In genomic region chr21:32727728-32728454, GRCh38 we compare ENCODE assay signal across 1 cellular context.
A peak's percentile ranks its signal among the peaks of the same experiment; 100 is the strongest.
TF ChIP-seq lines count a peak whose summit lies in the region.

SYNJ1 (minus strand) TSS chr21:32728013; CDS start chr21:32726895, 1,118 bp downstream.

TF ChIP-seq in HepG2, 621 proteins besides CTCF, POLR2A, EP300 and RAD21 (continued from another document and continues in another):
- peak; percentile 76; the same call in 1 of the 2 replicates for TF ChIP-seq DZIP1 (CRISPR knock-in tag; IDR thresholded peaks at IDR 0.05)
- TF ChIP-seq RXRB (CRISPR knock-in tag; IDR thresholded peaks at IDR 0.05; ENCODE audit: borderline replicate concordance), result no peak; the same call in 1 of the 2 replicates
- no peak for TF ChIP-seq PRDM10 (CRISPR knock-in tag; IDR thresholded peaks at IDR 0.05; ENCODE audit: low read depth)
- TF ChIP-seq ZNF792 (CRISPR knock-in tag; IDR thresholded peaks at IDR 0.05), result peak; percentile 69
- TF ChIP-seq ARID4A (CRISPR knock-in tag; IDR thresholded peaks at IDR 0.05; ENCODE audit: borderline replicate concordance), result peak; percentile 96
- no peak for TF ChIP-seq SOX6 (IDR thresholded peaks at IDR 0.05)
- peak; percentile 54 for TF ChIP-seq SOX6 (CRISPR knock-in tag; IDR thresholded peaks at IDR 0.05)
- TF ChIP-seq KLF16 (CRISPR knock-in tag; IDR thresholded peaks at IDR 0.05), result no peak; a peak in 2 of 4 replicates
- peak; percentile 62; the same call in 1 of the 2 replicates for TF ChIP-seq TFE3 (CRISPR knock-in tag; IDR thresholded peaks at IDR 0.05)
- TF ChIP-seq FOXC1 (CRISPR knock-in tag; IDR thresholded peaks at IDR 0.05; ENCODE audit: borderline replicate concordance), result peak; percentile 79; the same call in 1 of the 2 replicates
- no peak for TF ChIP-seq ZBTB39 (CRISPR knock-in tag; IDR thresholded peaks at IDR 0.05)
- no peak; the same call in 1 of the 2 replicates for TF ChIP-seq HIC2 (CRISPR knock-in tag; IDR thresholded peaks at IDR 0.05; ENCODE audit: low read depth)
- peak; percentile 91 for TF ChIP-seq ZFX (CRISPR knock-in tag; IDR thresholded peaks at IDR 0.05; ENCODE audit: low read depth)
- TF ChIP-seq CBFB (CRISPR knock-in tag; IDR thresholded peaks at IDR 0.05), result no peak
- no peak; the same call in 1 of the 2 replicates for TF ChIP-seq ZBTB21 (CRISPR knock-in tag; IDR thresholded peaks at IDR 0.05)
- TF ChIP-seq ZNF468 (CRISPR knock-in tag; IDR thresholded peaks at IDR 0.05), result no peak
- TF ChIP-seq ZNF354B (CRISPR knock-in tag; IDR thresholded peaks at IDR 0.05), result no peak
- TF ChIP-seq ZNF576 (CRISPR knock-in tag; IDR thresholded peaks at IDR 0.05), result no peak
- peak; percentile 79; the same call in 1 of the 2 replicates for TF ChIP-seq EED (CRISPR knock-in tag; IDR thresholded peaks at IDR 0.05)
- no peak; the same call in 1 of the 2 replicates for TF ChIP-seq ZNF296 (CRISPR knock-in tag; conservative IDR thresholded peaks at IDR 0.05)
- no peak; the same call in 1 of the 2 replicates for TF ChIP-seq PITX1 (CRISPR knock-in tag; IDR thresholded peaks at IDR 0.05)
- TF ChIP-seq ETV5 (CRISPR knock-in tag; IDR thresholded peaks at IDR 0.05; ENCODE audit: borderline replicate concordance), result peak; percentile 68; the same call in 1 of the 2 replicates
- no peak for TF ChIP-seq SMARCC2 (IDR thresholded peaks at IDR 0.05)
- TF ChIP-seq MXI1 (IDR thresholded peaks at IDR 0.05; ENCODE audit: borderline replicate concordance, low read depth, low read length), result peak; percentile 83; the same call in 1 of the 3 replicates
- no peak for TF ChIP-seq DMTF1 (CRISPR knock-in tag; IDR thresholded peaks at IDR 0.05)
- TF ChIP-seq ZNF563 (CRISPR knock-in tag; IDR thresholded peaks at IDR 0.05), result peak; percentile 88
- TF ChIP-seq ATF4 (CRISPR knock-in tag; IDR thresholded peaks at IDR 0.05), result 0 out of 4 replicates have a peak, but pooled peaks of 1 of the 2 experiments have one; percentile 32
- peak; percentile 86; the same call in 1 of the 2 replicates for TF ChIP-seq ZNF501 (CRISPR knock-in tag; IDR thresholded peaks at IDR 0.05)
- TF ChIP-seq CSRNP2 (CRISPR knock-in tag; conservative IDR thresholded peaks at IDR 0.05; ENCODE audit: low read depth), result no peak
- TF ChIP-seq FOXJ3 (CRISPR knock-in tag; IDR thresholded peaks at IDR 0.05; ENCODE audit: borderline replicate concordance), result no peak
